Comparison of ENCODE assay signal across 23 cellular contexts in genomic region chr14:29339491-29339890, GRCh38.
DNase-seq lines count a peak whose midpoint lies in the region; ATAC-seq and TF ChIP-seq lines count a peak whose summit lies in the region.
"Had no signal": no experiment of that assay in that cellular context is flagged by ENCODE, and none has a peak within 500 bp of the region (broad histone marks: within the 10 kb centered on the region; RNA-seq: fewer than 3 reads in every experiment).

No MANE protein-coding gene starts in this region.

- no peaks in the 10 kb centered on the region for H3K4me1 Mint-ChIP-seq in Calu3 (ENCODE audit: low read depth, unreplicated experiment)
- no peaks in the 10 kb centered on the region for H3K4me1 Mint-ChIP-seq in glutamatergic neuron (ENCODE audit: low read depth, unreplicated experiment)
- H3K4me1 Mint-ChIP-seq: activated naive CD4-positive, alpha-beta T cell treated with anti-CD3 and anti-CD28 coated beads, Interleukin-2, amount 10 ng/mL, durations not matched to agents 7 days and 5 days had no signal

- in situ Hi-C loops in Caki2 (cut with HindIII; ENCODE audit: low pct_unique_long_range_greater_than_20kb, low sequenced_read_pairs) (no loop called here), IMR-90 (cut with MboI; ENCODE audit: low sequenced_read_pairs) (no loop called here)

- H3K9me3 ChIP-seq in IMR-90 (ENCODE audit: control insufficient read depth, insufficient read depth, low read length), result no peaks in the 10 kb centered on the region
- H3K9me3 ChIP-seq: ascending aorta had no signal

- no peaks in the 10 kb centered on the region for H3K79me1 ChIP-seq in IMR-90 (ENCODE audit: low read depth in 1 of 2, low read length in 2 of 2)

- TF ChIP-seq CTCF in IMR-90 (conservative IDR thresholded peaks at IDR 0.05; ENCODE audit: low read depth, low read length) (no peak), kidney epithelial cell (IDR thresholded peaks at IDR 0.05; ENCODE audit: insufficient read depth, low read length, poor library complexity, severe bottlenecking) (no peak), Calu3 (IDR thresholded peaks at IDR 0.05; ENCODE audit: unreplicated experiment) (no peak), glutamatergic neuron (IDR thresholded peaks at IDR 0.05; ENCODE audit: partially characterized antibody, unreplicated experiment) (no peak)

- H3K36me3 Mint-ChIP-seq in Calu3 (ENCODE audit: insufficient read depth, unreplicated experiment) (no peaks in the 10 kb centered on the region), glutamatergic neuron (ENCODE audit: unreplicated experiment) (no peaks in the 10 kb centered on the region)
- H3K36me3 Mint-ChIP-seq: activated naive CD4-positive, alpha-beta T cell treated with anti-CD3 and anti-CD28 coated beads, Interleukin-2, amount 10 ng/mL, durations not matched to agents 7 days and 5 days had no signal

- H2AK9ac ChIP-seq in IMR-90 (replicated peaks; ENCODE audit: low read depth, low read length, poor library complexity), result no peak overlapping the region

- intact Hi-C loops in IMR-90 (cut with micrococcal nuclease), result no loop called here
- intact Hi-C loops in Calu3 (cut with micrococcal nuclease; ENCODE audit: unreplicated experiment), result no loop called here

- no CpG with 5 or more reads among the region's 1 CpG for WGBS in IMR-90 (ENCODE audit: extremely low coverage in 2 of 2, insufficient read length in 1 of 2), 2 experiments

- no peak overlapping the region for H3K4ac ChIP-seq in IMR-90 (ENCODE audit: low read depth, low read length)

- H3K27ac Mint-ChIP-seq in Calu3 (ENCODE audit: unreplicated experiment) (no peak overlapping the region), glutamatergic neuron (ENCODE audit: unreplicated experiment) (no peak overlapping the region)
- H3K27ac Mint-ChIP-seq: activated CD8-positive, alpha-beta T cell treated with anti-CD3 and anti-CD28 coated beads for 36 hours; activated naive CD4-positive, alpha-beta T cell treated with anti-CD3 and anti-CD28 coated beads, Interleukin-2, amount 10 ng/mL, durations not matched to agents 7 days and 5 days; activated T-cell treated with anti-CD3 and anti-CD28 coated beads, Interleukin-2, amount 50 U/mL, for 24 hours; T-helper 2 cell treated with Interferon-gamma antibody and Interleukin-4, amounts not matched to agents 5 μg/mL and 100 μg/mL, for 36 hours had no signal

- BruUV-seq in IMR-90 (replicated peaks; lab: Mats Ljungman, UMichigan), result no TSS peak
- no TSS peak for BruUV-seq in Calu3 (replicated peaks; lab: Mats Ljungman, UMichigan)

- no peak for TF ChIP-seq RAD21 in IMR-90 (IDR thresholded peaks at IDR 0.05; ENCODE audit: low read length)

- no peak overlapping the region for H2AFZ ChIP-seq in IMR-90 (replicated peaks; ENCODE audit: low read length, poor library complexity)
- H2AFZ ChIP-seq: PC-9 had no signal

- no peaks in the 10 kb centered on the region for H3K27me3 Mint-ChIP-seq in Calu3 (ENCODE audit: unreplicated experiment)
- no peaks in the 10 kb centered on the region for H3K27me3 Mint-ChIP-seq in glutamatergic neuron (ENCODE audit: unreplicated experiment)
- H3K27me3 Mint-ChIP-seq: activated CD8-positive, alpha-beta T cell treated with anti-CD3 and anti-CD28 coated beads for 36 hours; activated naive CD4-positive, alpha-beta T cell treated with anti-CD3 and anti-CD28 coated beads, Interleukin-2, amount 10 ng/mL, durations not matched to agents 7 days and 5 days; activated T-cell treated with anti-CD3 and anti-CD28 coated beads, Interleukin-2, amount 50 U/mL, for 24 hours had no signal

- H4K8ac ChIP-seq in IMR-90 (ENCODE audit: low read depth in 2 of 2, low read length in 2 of 2), result no peak overlapping the region

- no peak overlapping the region for H2AK5ac ChIP-seq in IMR-90 (ENCODE audit: low read depth, low read length)

- no peak overlapping the region for H3K56ac ChIP-seq in IMR-90 (ENCODE audit: extremely low read depth, insufficient read depth, low read length)

- H2BK120ac ChIP-seq in IMR-90 (ENCODE audit: low read depth, low read length), result no peak overlapping the region

- no peak overlapping the region for H3K27ac ChIP-seq in IMR-90 (ENCODE audit: insufficient read depth, low read length)
- H3K27ac ChIP-seq: ascending aorta, HL-60, PC-9, right atrium auricular region had no signal

- H3K36me3 ChIP-seq in IMR-90 (ENCODE audit: control insufficient read depth, insufficient read depth, low read length), result no peaks in the 10 kb centered on the region
- H3K36me3 ChIP-seq in kidney epithelial cell (ENCODE audit: control insufficient read depth, insufficient read depth, low read length), result no peaks in the 10 kb centered on the region
- H3K36me3 ChIP-seq: ascending aorta, right atrium auricular region had no signal

- H2BK15ac ChIP-seq in IMR-90 (ENCODE audit: low read depth, low read length), result no peak overlapping the region

- no peak overlapping the region for H4K5ac ChIP-seq in IMR-90 (ENCODE audit: low read depth, low read length)

- TF ChIP-seq POLR2A in IMR-90 (IDR thresholded peaks at IDR 0.05; ENCODE audit: low read depth, low read length), result no peak

- DNase-seq in Caki2 (ENCODE audit: low read depth) (peak; percentile 16), IMR-90 (peak; percentile 26), astrocyte of the hippocampus (ENCODE audit: low read depth, low spot score) (peak; percentile 35), kidney epithelial cell (ENCODE audit: low read depth) (peak; percentile 49), NCI-H1930 (lab: John Stamatoyannopoulos, UW) (no peak), Calu3 (no peak), glutamatergic neuron (no peak)
- DNase-seq: activated CD8-positive, alpha-beta T cell treated with anti-CD3 and anti-CD28 coated beads for 36 hours; activated naive CD4-positive, alpha-beta T cell treated with anti-CD3 and anti-CD28 coated beads, Interleukin-2, amount 10 ng/mL, durations not matched to agents 7 days and 5 days; activated T-cell treated with anti-CD3 and anti-CD28 coated beads, Interleukin-2, amount 50 U/mL, for 24 hours; C1 segment of cervical spinal cord; effector memory CD4-positive, alpha-beta T cell; GF-D8; NCI-H1694; NCI-H345; PC-9 had no signal

- H3K23ac ChIP-seq in IMR-90 (ENCODE audit: low read depth, low read length), result no peak overlapping the region

- no peak overlapping the region for H2BK20ac ChIP-seq in IMR-90 (ENCODE audit: low read depth, low read length)

- H2BK5ac ChIP-seq in IMR-90 (ENCODE audit: low read depth, low read length, poor library complexity, severe bottlenecking), result no peak overlapping the region

- POLR2A ChIA-PET in IMR-90 (lab: Charles Lee; ENCODE audit: unreplicated experiment), result no interaction called here

- no peak overlapping the region for H3K18ac ChIP-seq in IMR-90 (ENCODE audit: low read depth, low read length)

- CTCF ChIA-PET in IMR-90 (lab: Yijun Ruan, JAX) (no interaction called here), Calu3 (lab: Charles Lee) (no interaction called here)

- no peaks in the 10 kb centered on the region for H4K20me1 ChIP-seq in IMR-90 (ENCODE audit: insufficient read depth, low read length)

- no peak overlapping the region for H3K9ac ChIP-seq in IMR-90 (ENCODE audit: low read depth, low read length)

- no peak for ATAC-seq in IMR-90 (ENCODE audit: low read depth)
- ATAC-seq in HG03139 (IDR thresholded peaks at IDR 0.05; ENCODE audit: unreplicated experiment), result no peak
- ATAC-seq: activated CD8-positive, alpha-beta T cell treated with anti-CD3 and anti-CD28 coated beads for 36 hours; GM12878; K562 had no signal

- H3K4me2 ChIP-seq in IMR-90 (ENCODE audit: low read depth, low read length), result no peak overlapping the region
- H3K4me2 ChIP-seq: PC-9 had no signal

- H3K4me1 ChIP-seq in IMR-90 (ENCODE audit: control insufficient read depth, insufficient read depth, low read length), result no peaks in the 10 kb centered on the region
- H3K4me1 ChIP-seq: ascending aorta, right atrium auricular region had no signal

- H3K4me3 Mint-ChIP-seq in Calu3 (ENCODE audit: low read depth, unreplicated experiment) (no peak overlapping the region), glutamatergic neuron (ENCODE audit: unreplicated experiment) (no peak overlapping the region)
- H3K4me3 Mint-ChIP-seq: activated CD8-positive, alpha-beta T cell treated with anti-CD3 and anti-CD28 coated beads for 36 hours; activated naive CD4-positive, alpha-beta T cell treated with anti-CD3 and anti-CD28 coated beads, Interleukin-2, amount 10 ng/mL, durations not matched to agents 7 days and 5 days; activated T-cell treated with anti-CD3 and anti-CD28 coated beads, Interleukin-2, amount 50 U/mL, for 24 hours; T-helper 2 cell treated with Interferon-gamma antibody and Interleukin-4, amounts not matched to agents 5 μg/mL and 100 μg/mL, for 36 hours had no signal

- no peak overlapping the region for H3K14ac ChIP-seq in IMR-90 (replicated peaks; ENCODE audit: low read depth, low read length)

- H3K4me3 ChIP-seq in IMR-90 (ENCODE audit: insufficient read depth, low read depth, low read length) (no peak overlapping the region), kidney epithelial cell (ENCODE audit: low read depth, low read length) (no peak overlapping the region)
- H3K4me3 ChIP-seq: ascending aorta, GM12878, K562, PC-9, right atrium auricular region had no signal

- no peaks in the 10 kb centered on the region for H3K27me3 ChIP-seq in IMR-90 (ENCODE audit: control insufficient read depth, insufficient read depth, low read length)
- H3K27me3 ChIP-seq in kidney epithelial cell (ENCODE audit: control insufficient read depth, insufficient read depth, low read length), result no peaks in the 10 kb centered on the region
- H3K27me3 ChIP-seq: ascending aorta, right atrium auricular region had no signal

- H4K91ac ChIP-seq in IMR-90 (ENCODE audit: insufficient read depth, low read depth, low read length), result no peak overlapping the region

- no peaks in the 10 kb centered on the region for H3K9me3 Mint-ChIP-seq in Calu3 (ENCODE audit: low read depth, unreplicated experiment)
- H3K9me3 Mint-ChIP-seq in glutamatergic neuron (ENCODE audit: unreplicated experiment), result no peaks in the 10 kb centered on the region

- dilution Hi-C loops in IMR-90 (cut with HindIII; ENCODE audit: low sequenced_read_pairs, unreplicated experiment), result no loop called here

- H3K9me1 ChIP-seq in IMR-90 (ENCODE audit: insufficient read depth, low read length), result no peaks in the 10 kb centered on the region

TF ChIP-seq in IMR-90, 13 proteins besides CTCF, POLR2A, EP300 and RAD21 (continues in another document):
- TF ChIP-seq CHD1 (IDR thresholded peaks at IDR 0.05; ENCODE audit: low read depth, low read length), result no peak
- TF ChIP-seq SMC3 (IDR thresholded peaks at IDR 0.05; ENCODE audit: low read depth, low read length), result no peak
- TF ChIP-seq ELK1 (IDR thresholded peaks at IDR 0.05; ENCODE audit: borderline replicate concordance, low read depth, low read length), result no peak
- no peak for TF ChIP-seq MAZ (IDR thresholded peaks at IDR 0.05; ENCODE audit: borderline replicate concordance, low read depth, low read length)

Comparison
In these comparisons a context has a peak if more than half of its experiments do, and no peak if none do; other contexts are left out.
1. DNase-seq: peak in Caki2 (single experiment), IMR-90 (single experiment), astrocyte of the hippocampus (single experiment) and kidney epithelial cell (single experiment); none in NCI-H1930 (0 of 2), Calu3 (single experiment) and glutamatergic neuron (single experiment).